ENCODE assay signal across 8 cellular contexts in genomic region chr1:236140705-236141446, GRCh38. TPM values are rescaled to one million over a fixed set of nuclear protein-coding genes. Genes with fewer than 3 reads are reported as not detected.
DNase-seq lines count a peak whose midpoint lies in the region; ATAC-seq and TF ChIP-seq lines count a peak whose summit lies in the region.

No MANE protein-coding gene starts in this region.

- H3K9me3 ChIP-seq in heart right ventricle (no peaks in the 10 kb centered on the region), body of pancreas (no peaks in the 10 kb centered on the region), lower lobe of right lung (no peaks in the 10 kb centered on the region), uterus (no peaks in the 10 kb centered on the region)

- no peak for TF ChIP-seq POLR2A in body of pancreas (IDR thresholded peaks at IDR 0.05)
- TF ChIP-seq POLR2A in uterus (IDR thresholded peaks at IDR 0.05), result no peak

- peak overlapping the region in 9 of 10 donors; percentile 52 to 97 (median 80) for H3K4me3 ChIP-seq in heart right ventricle
- no peak overlapping the region for H3K4me3 ChIP-seq in body of pancreas
- H3K4me3 ChIP-seq in lower lobe of right lung, result peak overlapping the region; percentile 70
- peak overlapping the region; percentile 23 to 55 for H3K4me3 ChIP-seq in uterus

- H3K4me1 ChIP-seq in heart right ventricle, result peaks cover 6 to 41% (median 33%) of the 10 kb centered on the region in 9 donors
- H3K4me1 ChIP-seq in body of pancreas, result peaks cover 26% of the 10 kb centered on the region
- peaks cover 15% of the 10 kb centered on the region for H3K4me1 ChIP-seq in lower lobe of right lung
- no peaks in the 10 kb centered on the region for H3K4me1 ChIP-seq in uterus

- 13 to 14% methylated on average over 18 of the region's 18 CpGs for WGBS in heart right ventricle, 2 donors
- WGBS in body of pancreas, 2 donors, result 9 to 11% methylated on average over 18 of the region's 18 CpGs

- H3K27me3 ChIP-seq in heart right ventricle, result peaks cover 0 to 24% (median 1%) of the 10 kb centered on the region in 7 donors
- H3K27me3 ChIP-seq in body of pancreas, result no peaks in the 10 kb centered on the region
- peaks cover 13% of the 10 kb centered on the region for H3K27me3 ChIP-seq in lower lobe of right lung (ENCODE audit: low read depth)
- no peaks in the 10 kb centered on the region for H3K27me3 ChIP-seq in uterus

- intact Hi-C loops in heart right ventricle (cut with DNase I) (loop anchor here in 2 of 10 donors (5.0 to 10.0 kb wide), 2 partner anchors 141 to 144 kb away; partner anchors contain the start of gene ERO1B (in 2 of the 2)), left ventricle myocardium superior (cut with micrococcal nuclease) (no loop called here), body of pancreas (cut with DNase I) (no loop called here), lower lobe of right lung (cut with DNase I) (no loop called here), uterus (cut with DNase I; ENCODE audit: low total_unique reads) (no loop called here)

- H3K27ac ChIP-seq in heart right ventricle (peak overlapping the region in 7 of 10 donors; percentile 21 to 64 (median 45)), body of pancreas (no peak overlapping the region), lower lobe of right lung (no peak overlapping the region), uterus (peak overlapping the region; percentile 62 to 65)

- ATAC-seq in heart right ventricle (peak in 4 of 8 donors; percentile 7 to 20 (median 14)), left ventricle myocardium superior (no peak), body of pancreas (peak; percentile 34), lower lobe of right lung (no peak), HG02885 (IDR thresholded peaks at IDR 0.05; ENCODE audit: poor library complexity, unreplicated experiment) (no peak), GM19351 (IDR thresholded peaks at IDR 0.05; ENCODE audit: unreplicated experiment) (no peak)

- DNase-seq in heart right ventricle (no peak), left ventricle myocardium superior (no peak), body of pancreas (no peak), lower lobe of right lung (no peak), uterus (no peak)
- no peak for DNase-seq in NK-92 treated with Interleukin-12 subunit alpha and Interleukin-12 subunit beta, amount 100 ng/mL, for 24 hours (lab: John Stamatoyannopoulos, UW)

- peak in 1 of 9 donors; percentile 5 for TF ChIP-seq CTCF in heart right ventricle (IDR thresholded peaks at IDR 0.05)
- no peak for TF ChIP-seq CTCF in body of pancreas (IDR thresholded peaks at IDR 0.05)
- no peak for TF ChIP-seq CTCF in lower lobe of right lung (IDR thresholded peaks at IDR 0.05)
- no peak for TF ChIP-seq CTCF in uterus (IDR thresholded peaks at IDR 0.05)

- H3K36me3 ChIP-seq in heart right ventricle (peaks cover 0 to 3% (median 0%) of the 10 kb centered on the region in 9 donors), body of pancreas (replicated peaks in 1 of 2; ENCODE audit: insufficient read depth in 1 of 2, low read depth in 2 of 2) (no peaks in the 10 kb centered on the region), lower lobe of right lung (no peaks in the 10 kb centered on the region), uterus (no peaks in the 10 kb centered on the region)

RNA-seq across cellular contexts. Expression of gene GPR137B, which starts 1.5 kb away (rescaled TPM):
- total RNA-seq in heart right ventricle (10 to 100 TPM; 24.5 to 51.4 (median 35.5) TPM), left ventricle myocardium superior (31.6 TPM), body of pancreas (1 to 10 TPM; 3.3 to 3.9 TPM), lower lobe of right lung (38.3 TPM), uterus (10 to 100 TPM in 3 of 4 donors, under 1 TPM in 1; 0.29 to 15.1 (median 11.2) TPM)
- polyA plus RNA-seq in heart right ventricle, result 10 to 100 TPM; 10.6 to 15.0 TPM

Comparison
In these comparisons a context has a peak if more than half of its experiments do, and no peak if none do; other contexts are left out.
1. H3K27ac ChIP-seq: peak in heart right ventricle (7 of 10) and uterus (2 of 2); none in body of pancreas (0 of 4) and lower lobe of right lung (single experiment).
2. H3K4me3 ChIP-seq: peak in heart right ventricle (9 of 10), lower lobe of right lung (single experiment) and uterus (2 of 2); none in body of pancreas (0 of 2).